In the genomic region with DNA sequence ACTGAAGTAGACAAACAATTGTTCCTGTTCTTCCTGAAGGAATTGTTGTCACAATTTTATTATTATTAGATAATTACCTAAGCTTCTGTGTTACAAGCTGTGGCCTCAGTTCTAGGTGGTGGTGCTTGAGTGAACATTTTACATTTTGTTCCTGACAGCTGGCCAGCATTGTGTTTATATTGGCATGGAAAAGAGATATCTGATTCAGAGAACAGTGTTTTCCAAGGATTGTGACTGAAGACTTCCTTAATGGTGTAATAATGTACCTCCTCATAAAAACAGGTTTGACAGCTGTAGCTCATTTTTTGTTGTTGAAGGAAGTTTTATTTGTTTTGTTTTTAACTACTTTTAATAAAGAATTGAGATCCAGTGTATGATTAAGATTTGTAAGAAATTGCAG, we compare ENCODE assay signal across 8 cellular contexts.
DNase-seq lines count a peak whose midpoint lies in the region; ATAC-seq and TF ChIP-seq lines count a peak whose summit lies in the region.

No MANE protein-coding gene starts in this region.

- no peak for TF ChIP-seq CTCF in osteocyte (IDR thresholded peaks at IDR 0.05)

- no peaks in the 10 kb centered on the region for H3K9me3 Mint-ChIP-seq in osteocyte (ENCODE audit: unreplicated experiment)
- peaks cover 5% of the 10 kb centered on the region for H3K9me3 Mint-ChIP-seq in stimulated activated memory B cell treated with anti-CD40 and anti-IgM and Interleukin-4, amounts not matched to agents 10 μg/mL and 1 μg/mL and 100 μg/mL, for 72 hours

- H3K27ac Mint-ChIP-seq in osteocyte (ENCODE audit: unreplicated experiment): peak overlapping the region; percentile 67
- no peak overlapping the region for H3K27ac Mint-ChIP-seq in stimulated activated memory B cell treated with anti-CD40 and anti-IgM and Interleukin-4, amounts not matched to agents 10 μg/mL and 1 μg/mL and 100 μg/mL, for 72 hours

- DNase-seq in DMS53 treated with DMSO at 0.1 percent for 48 hours (lab: John Stamatoyannopoulos, UW; ENCODE audit: unreplicated experiment): peak; percentile 72
- DNase-seq in NCI-H2196 treated with DMSO at 0.1 percent for 48 hours (lab: John Stamatoyannopoulos, UW; ENCODE audit: unreplicated experiment): peak; percentile 66
- peak; percentile 56 for DNase-seq in epithelial cell of prostate (ENCODE audit: low read depth, low spot score)
- DNase-seq in osteocyte (ENCODE audit: extremely low spot score, unreplicated experiment): no peak
- DNase-seq in KBM-7: no peak

- peak overlapping the region; percentile 68 for H3K27ac ChIP-seq in epithelial cell of prostate

- no peaks in the 10 kb centered on the region for H3K27me3 Mint-ChIP-seq in osteocyte (ENCODE audit: unreplicated experiment)
- no peaks in the 10 kb centered on the region for H3K27me3 Mint-ChIP-seq in stimulated activated memory B cell treated with anti-CD40 and anti-IgM and Interleukin-4, amounts not matched to agents 10 μg/mL and 1 μg/mL and 100 μg/mL, for 72 hours

- peaks cover 45% of the 10 kb centered on the region for H3K4me1 Mint-ChIP-seq in osteocyte (ENCODE audit: unreplicated experiment)
- peaks cover 17% of the 10 kb centered on the region for H3K4me1 Mint-ChIP-seq in stimulated activated memory B cell treated with anti-CD40 and anti-IgM and Interleukin-4, amounts not matched to agents 10 μg/mL and 1 μg/mL and 100 μg/mL, for 72 hours

- in situ Hi-C loops in KBM-7 (cut with MboI; ENCODE audit: low pct_unique_long_range_greater_than_20kb, low sequenced_read_pairs): no loop called here

- no peak overlapping the region for H3K4me3 Mint-ChIP-seq in osteocyte (ENCODE audit: unreplicated experiment)
- no peak overlapping the region for H3K4me3 Mint-ChIP-seq in stimulated activated memory B cell treated with anti-CD40 and anti-IgM and Interleukin-4, amounts not matched to agents 10 μg/mL and 1 μg/mL and 100 μg/mL, for 72 hours

- ATAC-seq in HG02885 (IDR thresholded peaks at IDR 0.05; ENCODE audit: poor library complexity, unreplicated experiment) (no peak), HG03175 (IDR thresholded peaks at IDR 0.05; ENCODE audit: unreplicated experiment) (no peak)
- no peak for ATAC-seq in stimulated activated memory B cell treated with anti-CD40 and anti-IgM and Interleukin-4, amounts not matched to agents 10 μg/mL and 1 μg/mL and 100 μg/mL, for 72 hours

- H3K36me3 Mint-ChIP-seq in osteocyte (ENCODE audit: unreplicated experiment): peaks cover 7% of the 10 kb centered on the region
- peaks cover 29% of the 10 kb centered on the region for H3K36me3 Mint-ChIP-seq in stimulated activated memory B cell treated with anti-CD40 and anti-IgM and Interleukin-4, amounts not matched to agents 10 μg/mL and 1 μg/mL and 100 μg/mL, for 72 hours

Comparison
In these comparisons a context has a peak if more than half of its experiments do, and no peak if none do; other contexts are left out.
1. DNase-seq: peak in DMS53 treated with DMSO at 0.1 percent for 48 hours (single experiment), NCI-H2196 treated with DMSO at 0.1 percent for 48 hours (single experiment) and epithelial cell of prostate (single experiment); none in osteocyte (single experiment) and KBM-7 (single experiment).